ENCODE assay signal across 1 cellular context in the genomic region with DNA sequence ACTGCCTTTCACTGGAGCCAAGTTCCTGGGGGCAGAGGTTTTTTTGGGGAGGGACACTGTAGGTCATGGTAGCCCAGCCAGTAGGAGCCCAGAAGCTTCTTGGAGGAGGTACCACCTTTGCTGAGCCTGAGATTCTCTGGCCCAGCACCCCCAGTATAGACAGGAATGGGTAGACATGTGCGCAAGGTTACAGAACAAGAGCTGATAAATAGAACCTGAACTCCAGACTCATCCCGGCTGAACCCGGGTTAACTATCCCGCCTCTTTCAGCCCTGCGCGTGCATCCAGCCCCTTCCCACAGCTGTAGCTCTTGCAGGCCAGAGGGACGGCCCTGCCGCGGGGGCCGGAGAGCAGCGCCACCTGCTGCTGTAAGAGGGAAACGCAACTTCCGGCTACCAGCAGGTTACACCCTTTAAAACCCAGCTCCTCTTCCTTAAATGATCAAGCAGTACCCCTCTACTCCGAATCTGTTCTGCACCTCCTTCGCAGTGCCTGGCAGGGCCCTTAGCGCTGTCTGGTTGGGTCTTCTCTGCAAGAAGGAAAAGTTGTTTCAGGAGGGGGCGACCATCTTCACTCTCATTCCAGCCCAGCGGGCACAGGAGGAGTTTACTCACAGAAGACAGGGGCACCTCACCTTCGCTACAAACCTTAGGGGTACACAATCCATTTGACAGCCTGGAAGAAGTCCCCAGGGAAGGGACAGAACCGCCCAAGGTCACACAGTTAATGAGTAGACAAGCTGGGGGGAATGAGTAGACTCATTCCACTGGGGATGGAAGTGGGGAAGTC.
A peak's percentile ranks its signal among the peaks of the same experiment; 100 is the strongest.
TF ChIP-seq lines count a peak whose summit lies in the region.

No MANE protein-coding gene starts in this region.

TF ChIP-seq in HepG2, 621 proteins besides CTCF, POLR2A, EP300 and RAD21 (continued from another document):
- peak; percentile 83; the same call in 1 of the 2 replicates for TF ChIP-seq MYPOP (CRISPR knock-in tag; IDR thresholded peaks at IDR 0.05)
- TF ChIP-seq TOPORS (CRISPR knock-in tag; IDR thresholded peaks at IDR 0.05): peak; percentile 45; the same call in 1 of the 2 replicates
- peak; percentile 21; the same call in 1 of the 2 replicates for TF ChIP-seq NFAT5 (CRISPR knock-in tag; IDR thresholded peaks at IDR 0.05)
- TF ChIP-seq BORCS8-MEF2B (CRISPR knock-in tag; IDR thresholded peaks at IDR 0.05): peak; percentile 71
- peak; percentile 94 for TF ChIP-seq POGZ (CRISPR knock-in tag; IDR thresholded peaks at IDR 0.05)
- TF ChIP-seq IRF2 (CRISPR knock-in tag; IDR thresholded peaks at IDR 0.05): peak; percentile 85
- peak; percentile 22 for TF ChIP-seq ZFP36 (IDR thresholded peaks at IDR 0.05; ENCODE audit: borderline replicate concordance, low read depth, low read length, partially characterized antibody)
- no peak for TF ChIP-seq ZNF430 (CRISPR knock-in tag; IDR thresholded peaks at IDR 0.05)
- TF ChIP-seq ZNF556 (CRISPR knock-in tag; IDR thresholded peaks at IDR 0.05; ENCODE audit: borderline replicate concordance): peak; percentile 87; the same call in 1 of the 2 replicates
- TF ChIP-seq ZNF468 (CRISPR knock-in tag; IDR thresholded peaks at IDR 0.05): peak; percentile 93; the same call in 1 of the 2 replicates
- TF ChIP-seq ZNF563 (CRISPR knock-in tag; IDR thresholded peaks at IDR 0.05): peak; percentile 78
- no peak for TF ChIP-seq LCORL (IDR thresholded peaks at IDR 0.05)
- peak; percentile 93 for TF ChIP-seq LCORL (CRISPR knock-in tag; IDR thresholded peaks at IDR 0.05)
- TF ChIP-seq NR2F6 (IDR thresholded peaks at IDR 0.05): peak; percentile 54; the same call in 1 of the 2 replicates
- TF ChIP-seq NR2F6 (CRISPR knock-in tag; IDR thresholded peaks at IDR 0.05): peak; percentile 82
- TF ChIP-seq ZNF331 (CRISPR knock-in tag; IDR thresholded peaks at IDR 0.05): peak; percentile 92
- peak; percentile 62 for TF ChIP-seq POLR2G (IDR thresholded peaks at IDR 0.05; ENCODE audit: low read depth, low read length)
- no peak; the same call in 1 of the 2 replicates for TF ChIP-seq ZNF746 (CRISPR knock-in tag; IDR thresholded peaks at IDR 0.05)
- peak; percentile 86 for TF ChIP-seq ZNF784 (CRISPR knock-in tag; IDR thresholded peaks at IDR 0.05; ENCODE audit: borderline replicate concordance)
- no peak for TF ChIP-seq MBD4 (IDR thresholded peaks at IDR 0.05; ENCODE audit: borderline replicate concordance, low read length)
- peak; percentile 81 for TF ChIP-seq ZNF883 (CRISPR knock-in tag; IDR thresholded peaks at IDR 0.05; ENCODE audit: not compliant biosample characterization)
- TF ChIP-seq SP140L (CRISPR knock-in tag; IDR thresholded peaks at IDR 0.05; ENCODE audit: borderline replicate concordance): peak; percentile 67; the same call in 1 of the 2 replicates
- peak in 1 of 2 experiments; percentile 47; a peak in 1 of 4 replicates for TF ChIP-seq NR2F1 (CRISPR knock-in tag; IDR thresholded peaks at IDR 0.05)
- TF ChIP-seq, protein P1, sequence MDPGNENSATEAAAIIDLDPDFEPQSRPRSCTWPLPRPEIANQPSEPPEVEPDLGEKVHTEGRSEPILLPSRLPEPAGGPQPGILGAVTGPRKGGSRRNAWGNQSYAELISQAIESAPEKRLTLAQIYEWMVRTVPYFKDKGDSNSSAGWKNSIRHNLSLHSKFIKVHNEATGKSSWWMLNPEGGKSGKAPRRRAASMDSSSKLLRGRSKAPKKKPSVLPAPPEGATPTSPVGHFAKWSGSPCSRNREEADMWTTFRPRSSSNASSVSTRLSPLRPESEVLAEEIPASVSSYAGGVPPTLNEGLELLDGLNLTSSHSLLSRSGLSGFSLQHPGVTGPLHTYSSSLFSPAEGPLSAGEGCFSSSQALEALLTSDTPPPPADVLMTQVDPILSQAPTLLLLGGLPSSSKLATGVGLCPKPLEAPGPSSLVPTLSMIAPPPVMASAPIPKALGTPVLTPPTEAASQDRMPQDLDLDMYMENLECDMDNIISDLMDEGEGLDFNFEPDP (CRISPR knock-in tag; conservative IDR thresholded peaks at IDR 0.05): no peak
- TF ChIP-seq ZNF326 (CRISPR knock-in tag; IDR thresholded peaks at IDR 0.05; ENCODE audit: borderline replicate concordance): no peak
- TF ChIP-seq RCOR2 (CRISPR knock-in tag; IDR thresholded peaks at IDR 0.05): no peak; the same call in 1 of the 2 replicates
- peak; percentile 81 for TF ChIP-seq ZNF318 (CRISPR knock-in tag; IDR thresholded peaks at IDR 0.05)
- no peak for TF ChIP-seq ZNF781 (CRISPR knock-in tag; IDR thresholded peaks at IDR 0.05; ENCODE audit: borderline replicate concordance, not compliant biosample characterization)
- no peak; the same call in 1 of the 2 replicates for TF ChIP-seq ZNF383 (CRISPR knock-in tag; IDR thresholded peaks at IDR 0.05; ENCODE audit: borderline replicate concordance)
- TF ChIP-seq ARNTL (CRISPR knock-in tag; IDR thresholded peaks at IDR 0.05): peak; percentile 57; the same call in 1 of the 2 replicates
- TF ChIP-seq ZNF713 (CRISPR knock-in tag; IDR thresholded peaks at IDR 0.05): peak; percentile 34; the same call in 1 of the 2 replicates
- no peak for TF ChIP-seq SSRP1 (CRISPR knock-in tag; IDR thresholded peaks at IDR 0.05)
- 0 out of 2 replicates have a peak, but pooled peaks have one; percentile 80 for TF ChIP-seq AKAP8 (CRISPR knock-in tag; IDR thresholded peaks at IDR 0.05)
- no peak for TF ChIP-seq GTF3A (CRISPR knock-in tag; conservative IDR thresholded peaks at IDR 0.05)
- TF ChIP-seq SMYD3 (CRISPR knock-in tag; IDR thresholded peaks at IDR 0.05): peak; percentile 69; the same call in 1 of the 2 replicates
- TF ChIP-seq THAP8 (CRISPR knock-in tag; IDR thresholded peaks at IDR 0.05; ENCODE audit: borderline replicate concordance): peak; percentile 92; the same call in 1 of the 2 replicates
- TF ChIP-seq FOSL2 (CRISPR knock-in tag; IDR thresholded peaks at IDR 0.05): peak; percentile 71
- peak; percentile 83 for TF ChIP-seq IKZF5 (CRISPR knock-in tag; IDR thresholded peaks at IDR 0.05)
- peak; percentile 47; the same call in 1 of the 2 replicates for TF ChIP-seq PPARG (CRISPR knock-in tag; conservative IDR thresholded peaks at IDR 0.05)
- 0 out of 2 replicates have a peak, but pooled peaks have one; percentile 70 for TF ChIP-seq ZNF256 (CRISPR knock-in tag; conservative IDR thresholded peaks at IDR 0.05)
TF ChIP-seq in HepG2: peak in this region for 355.
